In the genomic region with DNA sequence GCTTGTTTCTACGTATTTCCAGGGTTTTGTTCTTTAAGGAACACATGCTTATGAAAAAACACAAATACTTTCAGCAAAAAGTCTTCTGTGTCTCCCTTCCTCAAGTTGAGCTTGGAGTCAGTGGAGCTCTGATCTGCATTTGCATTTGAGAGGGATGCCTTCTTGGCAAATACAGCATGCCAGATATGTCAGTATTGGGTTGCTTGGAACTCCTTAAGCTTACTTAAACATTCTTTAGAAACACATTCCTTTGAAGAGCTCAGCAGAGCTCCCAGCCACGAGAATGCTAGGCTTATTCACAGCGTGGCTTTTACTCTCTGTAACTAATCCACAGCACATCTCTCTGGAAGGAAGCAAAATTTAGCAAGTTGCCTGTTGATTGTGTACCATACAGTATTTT, we compare ENCODE assay signal across 2 cellular contexts.
TF ChIP-seq lines count a peak whose summit lies in the region.

No MANE protein-coding gene starts in this region.

TF ChIP-seq in IMR-90, 13 proteins besides CTCF, POLR2A, EP300 and RAD21:
- no peak for TF ChIP-seq CHD1 (IDR thresholded peaks at IDR 0.05; ENCODE audit: low read depth, low read length)
- TF ChIP-seq RFX5 (IDR thresholded peaks at IDR 0.05; ENCODE audit: low read depth, low read length): no peak
TF ChIP-seq in IMR-90: peak in this region for 0.

TF ChIP-seq in HepG2, 621 proteins besides CTCF, POLR2A, EP300 and RAD21:
- no peak for TF ChIP-seq HIVEP1 (CRISPR knock-in tag; IDR thresholded peaks at IDR 0.05)
- TF ChIP-seq ZNF20 (CRISPR knock-in tag; IDR thresholded peaks at IDR 0.05): no peak
- no peak for TF ChIP-seq HOXA3 (CRISPR knock-in tag; IDR thresholded peaks at IDR 0.05)
- no peak for TF ChIP-seq IKZF1 (IDR thresholded peaks at IDR 0.05)
- TF ChIP-seq ZNF652 (CRISPR knock-in tag; IDR thresholded peaks at IDR 0.05; ENCODE audit: borderline replicate concordance, low read depth): no peak
- TF ChIP-seq ZNF207 (IDR thresholded peaks at IDR 0.05; ENCODE audit: borderline replicate concordance): no peak
- no peak for TF ChIP-seq NR2C2 (CRISPR knock-in tag; IDR thresholded peaks at IDR 0.05; ENCODE audit: borderline replicate concordance)
- TF ChIP-seq ARID2 (CRISPR knock-in tag; IDR thresholded peaks at IDR 0.05; ENCODE audit: borderline replicate concordance): no peak
- no peak for TF ChIP-seq SOX6 (IDR thresholded peaks at IDR 0.05)
- no peak for TF ChIP-seq SOX6 (CRISPR knock-in tag; IDR thresholded peaks at IDR 0.05)
- no peak for TF ChIP-seq ZNF557 (CRISPR knock-in tag; IDR thresholded peaks at IDR 0.05)
- TF ChIP-seq ELF1 (CRISPR knock-in tag; IDR thresholded peaks at IDR 0.05): no peak
- TF ChIP-seq, protein P1, sequence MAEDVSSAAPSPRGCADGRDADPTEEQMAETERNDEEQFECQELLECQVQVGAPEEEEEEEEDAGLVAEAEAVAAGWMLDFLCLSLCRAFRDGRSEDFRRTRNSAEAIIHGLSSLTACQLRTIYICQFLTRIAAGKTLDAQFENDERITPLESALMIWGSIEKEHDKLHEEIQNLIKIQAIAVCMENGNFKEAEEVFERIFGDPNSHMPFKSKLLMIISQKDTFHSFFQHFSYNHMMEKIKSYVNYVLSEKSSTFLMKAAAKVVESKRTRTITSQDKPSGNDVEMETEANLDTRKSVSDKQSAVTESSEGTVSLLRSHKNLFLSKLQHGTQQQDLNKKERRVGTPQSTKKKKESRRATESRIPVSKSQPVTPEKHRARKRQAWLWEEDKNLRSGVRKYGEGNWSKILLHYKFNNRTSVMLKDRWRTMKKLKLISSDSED (CRISPR knock-in tag; IDR thresholded peaks at IDR 0.05): no peak
- TF ChIP-seq SETDB1 (CRISPR knock-in tag; IDR thresholded peaks at IDR 0.05; ENCODE audit: borderline replicate concordance): no peak
- no peak for TF ChIP-seq PRPF4 (IDR thresholded peaks at IDR 0.05; ENCODE audit: low read depth, low read length, poor library complexity, severe bottlenecking)
- no peak for TF ChIP-seq ADNP (CRISPR knock-in tag; IDR thresholded peaks at IDR 0.05)
- TF ChIP-seq ZNF773 (CRISPR knock-in tag; IDR thresholded peaks at IDR 0.05; ENCODE audit: borderline replicate concordance): no peak
- no peak for TF ChIP-seq U2AF1 (optimal IDR thresholded peaks at IDR 0.05; ENCODE audit: low read depth, low read length)
TF ChIP-seq in HepG2: peak in this region for 0.
